15 cellular contexts compared by ENCODE assay signal in the genomic region with DNA sequence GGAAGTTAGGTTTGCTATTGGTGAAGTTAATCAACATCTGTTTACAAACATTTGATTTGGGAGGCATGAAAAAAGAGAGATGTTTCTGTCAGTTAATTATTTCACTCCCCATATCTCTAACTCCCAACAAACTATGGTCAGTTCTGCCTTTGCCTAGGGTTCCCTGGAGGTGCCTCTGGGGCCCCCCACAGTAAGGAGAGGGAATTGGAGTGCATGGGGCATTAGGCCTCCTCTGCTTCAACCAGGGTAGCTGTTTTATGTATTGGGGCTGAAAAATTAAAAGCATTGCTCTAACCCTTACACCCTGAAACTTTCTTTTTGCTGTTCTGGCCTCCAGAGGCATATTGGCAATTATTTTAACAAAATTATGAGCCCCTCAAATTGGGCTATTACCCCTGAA. TPM values are rescaled to one million over a fixed set of nuclear protein-coding genes. Genes with fewer than 3 reads are reported as not detected.
DNase-seq lines count a peak whose midpoint lies in the region; ATAC-seq and TF ChIP-seq lines count a peak whose summit lies in the region.
"Had no signal": no experiment of that assay in that cellular context is flagged by ENCODE, and none has a peak within 500 bp of the region (broad histone marks: within the 10 kb centered on the region; RNA-seq: fewer than 3 reads in every experiment).

No MANE protein-coding gene starts in this region.

- no peak for TF ChIP-seq POLR2A in sigmoid colon (IDR thresholded peaks at IDR 0.05)

- TF ChIP-seq CTCF in fibroblast of the aortic adventitia (IDR thresholded peaks at IDR 0.05; ENCODE audit: insufficient read depth, low read length) (peak; percentile 24), sigmoid colon (IDR thresholded peaks at IDR 0.05) (no peak), hepatocyte (IDR thresholded peaks at IDR 0.05; ENCODE audit: poor library complexity) (no peak)

- H3K9me2 ChIP-seq in hepatocyte (replicated peaks; ENCODE audit: insufficient read depth) = no peaks in the 10 kb centered on the region

- H3K27me3 ChIP-seq in SJSA1 (replicated peaks) (no peaks in the 10 kb centered on the region), sigmoid colon (no peaks in the 10 kb centered on the region), hepatocyte (no peaks in the 10 kb centered on the region)
- H3K27me3 ChIP-seq: vagina had no signal

- intact Hi-C loops in sigmoid colon (cut with DNase I) = no loop called here

- H3K36me3 ChIP-seq in SJSA1 = peaks cover 3% of the 10 kb centered on the region; the same call in 1 of the 2 replicates
- H3K36me3 ChIP-seq in sigmoid colon = no peaks in the 10 kb centered on the region
- H3K36me3 ChIP-seq in hepatocyte (replicated peaks; ENCODE audit: insufficient read depth, low read depth) = no peaks in the 10 kb centered on the region
- H3K36me3 ChIP-seq: prostate gland, vagina had no signal

- peak; percentile 26 for DNase-seq in ELR (ENCODE audit: low read depth)
- DNase-seq in SJSA1 (ENCODE audit: low read depth in 1 of 2, low spot score in 2 of 2) = no peak
- no peak for DNase-seq in fibroblast of the aortic adventitia (ENCODE audit: low read depth)
- DNase-seq in sigmoid colon = no peak
- DNase-seq in activated effector memory CD4-positive, alpha-beta T cell treated with anti-CD3 and anti-CD28 coated beads, Interleukin-2, amount 50 U/mL, for 16 hours = no peak
- no peak for DNase-seq in hepatocyte (ENCODE audit: low spot score)
- DNase-seq in 8988T = no peak
- DNase-seq: activated T-cell treated with anti-CD3 and anti-CD28 coated beads, Interleukin-2, amount 50 U/mL, for 4 hours; NCI-H226 had no signal

- H3K9me3 ChIP-seq in SJSA1 (replicated peaks) (no peaks in the 10 kb centered on the region), sigmoid colon (no peaks in the 10 kb centered on the region), hepatocyte (ENCODE audit: low read depth) (no peaks in the 10 kb centered on the region)
- H3K9me3 ChIP-seq: prostate gland, vagina had no signal

- peak overlapping the region; percentile 23; the same call in 1 of the 2 replicates for H3K27ac ChIP-seq in SJSA1
- peak overlapping the region; percentile 79 to 90 (median 87) for H3K27ac ChIP-seq in sigmoid colon
- H3K27ac ChIP-seq in hepatocyte = no peak overlapping the region
- H3K27ac ChIP-seq: RWPE1, VCaP had no signal

- no peak overlapping the region for H3K4me3 ChIP-seq in SJSA1
- no peak overlapping the region for H3K4me3 ChIP-seq in fibroblast of the aortic adventitia (ENCODE audit: low read depth, low read length)
- no peak overlapping the region for H3K4me3 ChIP-seq in sigmoid colon
- no peak overlapping the region for H3K4me3 ChIP-seq in hepatocyte
- H3K4me3 ChIP-seq: lung, prostate gland, vagina had no signal

- ATAC-seq in HG02678 (IDR thresholded peaks at IDR 0.05; ENCODE audit: unreplicated experiment) = no peak
- ATAC-seq: activated T-cell treated with anti-CD3 and anti-CD28 coated beads, Interleukin-2, amount 50 U/mL, for 4 hours had no signal

- no peak overlapping the region for H3K4me2 ChIP-seq in hepatocyte

- H2AFZ ChIP-seq in hepatocyte = no peak overlapping the region

- H4K20me1 ChIP-seq in hepatocyte (ENCODE audit: insufficient read depth, poor library complexity, severe bottlenecking) = no peaks in the 10 kb centered on the region

- H3K4me1 ChIP-seq in SJSA1 (replicated peaks) (peaks cover 62% of the 10 kb centered on the region), sigmoid colon (peaks cover 0 to 93% (median 88%) of the 10 kb centered on the region in 4 donors), hepatocyte (ENCODE audit: insufficient read depth) (peaks cover 43% of the 10 kb centered on the region)

- no peak for TF ChIP-seq EP300 in sigmoid colon (IDR thresholded peaks at IDR 0.05)

- H3K79me2 ChIP-seq in hepatocyte = peaks cover 39% of the 10 kb centered on the region

RNA-seq across cellular contexts. Expression of a gene that starts 32.3 kb away (rescaled TPM):
- total RNA-seq in SJSA1 (2014; rRNA removed; shearing (Covaris generic)) = 22.1 and 24.0 TPM in 2 replicates
- total RNA-seq in fibroblast of the aortic adventitia (ENCODE audit: low replicate concordance) = 19.2 and 32.9 TPM in 2 replicates
- 10 to 100 TPM; 30.9 to 47.1 (median 43.4) TPM for total RNA-seq in sigmoid colon
- 1 to 10 TPM in 2 of 3 donors, under 1 TPM in 1; 0.92 to 5.6 (median 1.2) TPM for polyA plus RNA-seq in sigmoid colon
- 12.6 and 17.7 TPM in 2 replicates for total RNA-seq in hepatocyte
- 16.6 and 17.5 TPM in 2 replicates for polyA plus RNA-seq in hepatocyte
